Comparison of ENCODE assay signal across 37 cellular contexts in the genomic region with DNA sequence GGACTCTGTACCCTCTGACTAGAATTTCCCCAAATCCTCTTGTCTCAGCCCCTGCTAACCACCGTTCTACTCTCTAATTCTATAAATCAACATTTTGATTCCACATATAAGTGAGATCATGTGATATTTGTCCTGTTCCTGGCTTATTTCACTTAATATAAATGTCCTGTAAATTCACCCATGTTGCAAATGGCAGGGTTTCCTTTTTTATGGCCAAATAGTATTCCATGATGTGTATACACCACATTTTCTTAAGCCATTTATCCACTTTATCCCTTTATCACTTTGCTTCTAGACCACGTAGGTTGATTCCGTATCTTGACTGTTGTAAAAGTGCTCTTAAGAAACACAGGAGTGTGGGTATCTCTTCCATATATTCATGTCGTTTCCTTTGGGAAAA.
"Had no signal": no experiment of that assay in that cellular context is flagged by ENCODE, and none has a peak within 500 bp of the region (broad histone marks: within the 10 kb centered on the region; RNA-seq: fewer than 3 reads in every experiment).

No MANE protein-coding gene starts in this region.

- H3K4me1 ChIP-seq: ascending aorta, breast epithelium had no signal

- H3K4me3 ChIP-seq: adrenal gland, ascending aorta, body of pancreas, breast epithelium, cardiac muscle cell had no signal

- H3K9me3 ChIP-seq: adrenal gland, ascending aorta, body of pancreas, breast epithelium had no signal

- H3K4me3 Mint-ChIP-seq: activated naive CD4-positive, alpha-beta T cell treated with anti-CD3 and anti-CD28 coated beads for 36 hours; activated naive CD4-positive, alpha-beta T cell treated with anti-CD3 and anti-CD28 coated beads, Interleukin-2, amount 10 ng/mL, durations not matched to agents 7 days and 5 days; activated naive CD4-positive, alpha-beta T cell treated with anti-CD3 and anti-CD28 coated beads, Interleukin-2, amount 50 U/mL, for 24 hours; activated naive CD8-positive, alpha-beta T cell; activated naive CD8-positive, alpha-beta T cell treated with anti-CD3 and anti-CD28 coated beads for 36 hours; activated naive CD8-positive, alpha-beta T cell treated with anti-CD3 and anti-CD28 coated beads, Interleukin-2, amount 10 ng/mL, durations not matched to agents 7 days and 5 days; activated naive CD8-positive, alpha-beta T cell treated with anti-CD3 and anti-CD28 coated beads, Interleukin-2, amount 50 U/mL, for 24 hours; activated T-cell treated with anti-CD3 and anti-CD28 coated beads, Interleukin-2, amount 50 U/mL, for 4 hours; activated T-cell treated with anti-CD3 and anti-CD28 coated beads, Interleukin-2, amount 50 U/mL, for 72 hours; activated T-helper 1 cell treated with anti-CD3 and anti-CD28 coated beads, Interleukin-12 subunit alpha, Interleukin-12 subunit beta, Interleukin-2, Interleukin-4 antibody, amounts not matched to agents 30 ng/mL and 10 ng/mL and 1 ng/mL, durations not matched to agents 14 hours and 24 hours and 36 hours; activated T-helper 17 cell treated with anti-CD3 and anti-CD28 coated beads, Interleukin-2, amount 50 U/mL, for 72 hours; brain; central memory CD8-positive, alpha-beta T cell had no signal

- H3K27ac ChIP-seq: adrenal gland, ascending aorta, body of pancreas, brain microvascular endothelial cell, breast epithelium, cardiac muscle cell had no signal

- H3K27me3 ChIP-seq: adrenal gland, ascending aorta, body of pancreas, brain microvascular endothelial cell, breast epithelium had no signal

- H3K27ac Mint-ChIP-seq: activated naive CD4-positive, alpha-beta T cell treated with anti-CD3 and anti-CD28 coated beads, Interleukin-2, amount 10 ng/mL, durations not matched to agents 7 days and 5 days; activated naive CD4-positive, alpha-beta T cell treated with anti-CD3 and anti-CD28 coated beads, Interleukin-2, amount 50 U/mL, for 24 hours; activated naive CD4-positive, alpha-beta T cell treated with anti-CD3 and anti-CD28 coated beads, Interleukin-2, amount 50 U/mL, for 72 hours; activated naive CD8-positive, alpha-beta T cell; activated naive CD8-positive, alpha-beta T cell treated with anti-CD3 and anti-CD28 coated beads, Interleukin-2, amount 10 ng/mL, durations not matched to agents 7 days and 5 days; activated naive CD8-positive, alpha-beta T cell treated with anti-CD3 and anti-CD28 coated beads, Interleukin-2, amount 50 U/mL, for 24 hours; activated T-cell treated with anti-CD3 and anti-CD28 coated beads, Interleukin-2, amount 50 U/mL, for 72 hours; activated T-helper 1 cell treated with anti-CD3 and anti-CD28 coated beads, Interleukin-12 subunit alpha, Interleukin-12 subunit beta, Interleukin-2, Interleukin-4 antibody, amounts not matched to agents 30 ng/mL and 10 ng/mL and 1 ng/mL, durations not matched to agents 14 hours and 24 hours and 36 hours; activated T-helper 17 cell treated with anti-CD3 and anti-CD28 coated beads, Interleukin-2, amount 50 U/mL, for 72 hours; activated T-helper 2 cell treated with anti-CD3 and anti-CD28 coated beads, Interferon-gamma antibody, Interleukin-2, Interleukin-4, amounts not matched to agents 10 μg/mL and 5 μg/mL and 100 μg/mL, durations not matched to agents 14 hours and 24 hours and 36 hours had no signal

- DNase-seq: activated effector memory CD4-positive, alpha-beta T cell treated with Interleukin-2 at 50 U/mL for 16 hours; activated gamma-delta T cell; activated gamma-delta T cell treated with Interleukin-2 at 50 U/mL for 16 hours; activated naive CD4-positive, alpha-beta T cell; activated naive CD4-positive, alpha-beta T cell treated with anti-CD3 and anti-CD28 coated beads for 36 hours; activated naive CD4-positive, alpha-beta T cell treated with anti-CD3 and anti-CD28 coated beads, Interleukin-2, amount 10 ng/mL, durations not matched to agents 7 days and 5 days; activated naive CD4-positive, alpha-beta T cell treated with anti-CD3 and anti-CD28 coated beads, Interleukin-2, amount 50 U/mL, for 16 hours; activated naive CD4-positive, alpha-beta T cell treated with Interleukin-2 at 50 U/mL for 16 hours; activated naive CD8-positive, alpha-beta T cell treated with anti-CD3 and anti-CD28 coated beads for 36 hours; activated naive CD8-positive, alpha-beta T cell treated with anti-CD3 and anti-CD28 coated beads, Interleukin-2, amount 10 ng/mL, durations not matched to agents 7 days and 5 days; activated naive CD8-positive, alpha-beta T cell treated with anti-CD3 and anti-CD28 coated beads, Interleukin-2, amount 50 U/mL, for 24 hours; activated T-cell treated with anti-CD3 and anti-CD28 coated beads, Interleukin-2, amount 50 U/mL, for 4 hours; activated T-cell treated with anti-CD3 and anti-CD28 coated beads, Interleukin-2, amount 50 U/mL, for 48 hours; activated T-cell treated with anti-CD3 and anti-CD28 coated beads, Interleukin-2, amount 50 U/mL, for 72 hours; adrenal gland; amniotic stem cell; amygdala; anterior cingulate cortex; aorta; body of pancreas; brain microvascular endothelial cell; central memory CD4-positive, alpha-beta T cell; cerebellar nuclear complex had no signal

- FAIRE-seq: astrocyte, bronchial epithelial cell, colon had no signal

- H3K9me3 Mint-ChIP-seq: activated naive CD4-positive, alpha-beta T cell treated with anti-CD3 and anti-CD28 coated beads for 36 hours; activated naive CD4-positive, alpha-beta T cell treated with anti-CD3 and anti-CD28 coated beads, Interleukin-2, amount 10 ng/mL, durations not matched to agents 7 days and 5 days; activated naive CD4-positive, alpha-beta T cell treated with anti-CD3 and anti-CD28 coated beads, Interleukin-2, amount 50 U/mL, for 24 hours; activated naive CD4-positive, alpha-beta T cell treated with anti-CD3 and anti-CD28 coated beads, Interleukin-2, amount 50 U/mL, for 72 hours; activated naive CD8-positive, alpha-beta T cell treated with anti-CD3 and anti-CD28 coated beads for 36 hours; activated naive CD8-positive, alpha-beta T cell treated with anti-CD3 and anti-CD28 coated beads, Interleukin-2, amount 10 ng/mL, durations not matched to agents 7 days and 5 days; activated naive CD8-positive, alpha-beta T cell treated with anti-CD3 and anti-CD28 coated beads, Interleukin-2, amount 50 U/mL, for 24 hours; activated T-cell treated with anti-CD3 and anti-CD28 coated beads, Interleukin-2, amount 50 U/mL, for 4 hours; activated T-cell treated with anti-CD3 and anti-CD28 coated beads, Interleukin-2, amount 50 U/mL, for 72 hours; activated T-helper 1 cell treated with anti-CD3 and anti-CD28 coated beads, Interleukin-12 subunit alpha, Interleukin-12 subunit beta, Interleukin-2, Interleukin-4 antibody, amounts not matched to agents 30 ng/mL and 10 ng/mL and 1 ng/mL, durations not matched to agents 14 hours and 24 hours and 36 hours; activated T-helper 17 cell treated with anti-CD3 and anti-CD28 coated beads, Interleukin-2, amount 50 U/mL, for 72 hours; activated T-helper 2 cell treated with anti-CD3 and anti-CD28 coated beads, Interferon-gamma antibody, Interleukin-2, Interleukin-4, amounts not matched to agents 10 μg/mL and 5 μg/mL and 100 μg/mL, durations not matched to agents 14 hours and 24 hours and 36 hours; brain; central memory CD8-positive, alpha-beta T cell had no signal

- ATAC-seq: activated naive CD4-positive, alpha-beta T cell treated with anti-CD3 and anti-CD28 coated beads, Interleukin-2, amount 50 U/mL, for 72 hours; activated naive CD8-positive, alpha-beta T cell treated with anti-CD3 and anti-CD28 coated beads, Interleukin-2, amount 50 U/mL, for 24 hours; activated T-cell treated with anti-CD3 and anti-CD28 coated beads, Interleukin-2, amount 50 U/mL, for 4 hours; activated T-cell treated with anti-CD3 and anti-CD28 coated beads, Interleukin-2, amount 50 U/mL, for 72 hours; activated T-helper 17 cell treated with anti-CD3 and anti-CD28 coated beads, Interleukin-2, amount 50 U/mL, for 72 hours; body of pancreas had no signal

- H3K27me3 Mint-ChIP-seq: activated naive CD4-positive, alpha-beta T cell treated with anti-CD3 and anti-CD28 coated beads, Interleukin-2, amount 10 ng/mL, durations not matched to agents 7 days and 5 days; activated naive CD4-positive, alpha-beta T cell treated with anti-CD3 and anti-CD28 coated beads, Interleukin-2, amount 50 U/mL, for 24 hours; activated naive CD8-positive, alpha-beta T cell; activated naive CD8-positive, alpha-beta T cell treated with anti-CD3 and anti-CD28 coated beads for 36 hours; activated naive CD8-positive, alpha-beta T cell treated with anti-CD3 and anti-CD28 coated beads, Interleukin-2, amount 10 ng/mL, durations not matched to agents 7 days and 5 days; activated naive CD8-positive, alpha-beta T cell treated with anti-CD3 and anti-CD28 coated beads, Interleukin-2, amount 50 U/mL, for 24 hours; activated T-helper 17 cell treated with anti-CD3 and anti-CD28 coated beads, Interleukin-2, amount 50 U/mL, for 72 hours; brain; central memory CD8-positive, alpha-beta T cell had no signal
